Comparison of ENCODE assay signal across 18 cellular contexts in genomic region chr16:17432902-17433576, GRCh38. TPM values are rescaled to one million over a fixed set of nuclear protein-coding genes. Genes with fewer than 3 reads are reported as not detected.
DNase-seq lines count a peak whose midpoint lies in the region; ATAC-seq lines count a peak whose summit lies in the region.
"Had no signal": no experiment of that assay in that cellular context is flagged by ENCODE, and none has a peak within 500 bp of the region (broad histone marks: within the 10 kb centered on the region; RNA-seq: fewer than 3 reads in every experiment).

No MANE protein-coding gene starts in this region.

- no peak for DNase-seq in Right ventricle myocardium inferior (ENCODE audit: missing footprints)
- no peak for DNase-seq in cardiac septum (ENCODE audit: low spot score)
- DNase-seq in fibroblast of gingiva (ENCODE audit: low read depth): peak; percentile 39
- peak; percentile 10 for DNase-seq in myocyte (ENCODE audit: low read depth)
- no peak for DNase-seq in aorta
- no peak for DNase-seq in central memory CD4-positive, alpha-beta T cell
- DNase-seq in stimulated activated naive CD8-positive, alpha-beta T cell treated with anti-CD3 and anti-CD28 coated beads, Interleukin-15, Interleukin-2, amounts not matched to agents 100 U/mL and 50 U/mL, for 24 hours: no peak
- DNase-seq: 8988T; activated CD4-positive, alpha-beta T cell treated with anti-CD3 and anti-CD28 coated beads for 4 hours; activated naive CD8-positive, alpha-beta T cell treated with anti-CD3 and anti-CD28 coated beads for 36 hours; COR-L47; GF-D8; NCI-H1436 treated with DMSO at 0.1 percent for 48 hours; retina; SHP77 treated with DMSO at 0.1 percent for 48 hours had no signal

- 75 to 80% methylated on average over 12 of the region's 12 CpGs for WGBS in aorta, 2 donors

- intact Hi-C loops in Right ventricle myocardium inferior (cut with DNase I) (no loop called here), cardiac septum (cut with DNase I) (no loop called here), aorta (cut with DNase I) (no loop called here)

- H3K27me3 ChIP-seq in aorta (ENCODE audit: control insufficient read depth in 1 of 2, insufficient read depth in 2 of 2, low read length in 1 of 2): no peaks in the 10 kb centered on the region

- no peaks in the 10 kb centered on the region for H3K4me1 ChIP-seq in aorta (ENCODE audit: control insufficient read depth in 1 of 2, insufficient read depth in 2 of 2, low read length in 2 of 2)

- H3K4me3 ChIP-seq in aorta (ENCODE audit: low read length in 2 of 2): no peak overlapping the region

- ATAC-seq in Right ventricle myocardium inferior: peak; percentile 53
- peak; percentile 78 for ATAC-seq in aorta (ENCODE audit: low FRiP score)
- ATAC-seq in GM21528 (IDR thresholded peaks at IDR 0.05; ENCODE audit: low FRiP score, unreplicated experiment): no peak
- ATAC-seq in stimulated activated naive CD8-positive, alpha-beta T cell treated with anti-CD3 and anti-CD28 coated beads, Interleukin-15, Interleukin-2, amounts not matched to agents 100 U/mL and 50 U/mL, for 24 hours: no peak
- ATAC-seq: left lobe of liver had no signal

- no peaks in the 10 kb centered on the region for H3K36me3 ChIP-seq in aorta (ENCODE audit: control insufficient read depth in 1 of 2, insufficient read depth in 2 of 2, low read length in 1 of 2)

- H3K27ac ChIP-seq in aorta (ENCODE audit: low read depth in 1 of 2, low read length in 2 of 2): no peak overlapping the region
- H3K27ac ChIP-seq: epithelial cell of prostate had no signal

- no peaks in the 10 kb centered on the region for H3K9me3 ChIP-seq in aorta (ENCODE audit: control insufficient read depth, low read length)

RNA-seq across cellular contexts. Expression of gene XYLT1, which starts 37.7 kb away (rescaled TPM):
- total RNA-seq in Right ventricle myocardium inferior (1.8 TPM), cardiac septum (2.9 TPM), myocyte (0.94 and 1.4 TPM in 2 replicates), aorta (10 to 100 TPM; 15.0 to 15.9 TPM)
- 0.92 TPM for polyA plus RNA-seq in myocyte (2012)
- polyA plus RNA-seq in aorta: 1 to 10 TPM; 1.3 to 2.2 TPM

Comparison
In these comparisons a context has a peak if more than half of its experiments do, and no peak if none do; other contexts are left out.
1. ATAC-seq: peak in Right ventricle myocardium inferior (single experiment) and aorta (single experiment); none in GM21528 (single experiment) and stimulated activated naive CD8-positive, alpha-beta T cell treated with anti-CD3 and anti-CD28 coated beads, Interleukin-15, Interleukin-2, amounts not matched to agents 100 U/mL and 50 U/mL, for 24 hours (single experiment).
2. DNase-seq: peak in fibroblast of gingiva (single experiment) and myocyte (single experiment); none in Right ventricle myocardium inferior (single experiment), cardiac septum (single experiment), aorta (0 of 2), central memory CD4-positive, alpha-beta T cell (single experiment) and stimulated activated naive CD8-positive, alpha-beta T cell treated with anti-CD3 and anti-CD28 coated beads, Interleukin-15, Interleukin-2, amounts not matched to agents 100 U/mL and 50 U/mL, for 24 hours (single experiment).